In genomic region chr1:31299365-31299764, GRCh38 we compare ENCODE assay signal across 20 cellular contexts. TPM values are rescaled to one million over a fixed set of nuclear protein-coding genes. Genes with fewer than 3 reads are reported as not detected.
DNase-seq lines count a peak whose midpoint lies in the region; ATAC-seq and TF ChIP-seq lines count a peak whose summit lies in the region.
"Had no signal": no experiment of that assay in that cellular context is flagged by ENCODE, and none has a peak within 500 bp of the region (broad histone marks: within the 10 kb centered on the region; RNA-seq: fewer than 3 reads in every experiment).

No MANE protein-coding gene starts in this region.

- peak overlapping the region; percentile 11 for H3K4me3 Mint-ChIP-seq in activated T-cell treated with anti-CD3 and anti-CD28 coated beads, Interleukin-2, amount 50 U/mL, for 4 hours
- H3K4me3 Mint-ChIP-seq in endodermal cell: no peak overlapping the region
- H3K4me3 Mint-ChIP-seq: activated T-helper 17 cell treated with anti-CD3 and anti-CD28 coated beads, Interleukin-2, amount 50 U/mL, for 72 hours had no signal

- H4K20me1 ChIP-seq in neural cell (ENCODE audit: insufficient read depth): no peaks in the 10 kb centered on the region

- H3K9ac ChIP-seq in endodermal cell (ENCODE audit: extremely low read depth, low read length, poor library complexity, severe bottlenecking) (no peak overlapping the region), neural cell (ENCODE audit: low read length) (no peak overlapping the region)

- TF ChIP-seq POLR2A in NB4 (IDR thresholded peaks at IDR 0.05; ENCODE audit: extremely low read depth, insufficient read length): no peak

- peak overlapping the region; percentile 23 for H3K27ac Mint-ChIP-seq in endodermal cell
- H3K27ac Mint-ChIP-seq: activated T-helper 17 cell treated with anti-CD3 and anti-CD28 coated beads, Interleukin-2, amount 50 U/mL, for 72 hours; T-helper 17 cell had no signal

- no peaks in the 10 kb centered on the region for H3K9me3 Mint-ChIP-seq in activated T-cell treated with anti-CD3 and anti-CD28 coated beads, Interleukin-2, amount 50 U/mL, for 4 hours
- H3K9me3 Mint-ChIP-seq in endodermal cell: no peaks in the 10 kb centered on the region
- H3K9me3 Mint-ChIP-seq: activated T-helper 17 cell treated with anti-CD3 and anti-CD28 coated beads, Interleukin-2, amount 50 U/mL, for 72 hours; CD4-positive, alpha-beta memory T cell; nephron progenitor cell had no signal

- H3K4me2 ChIP-seq in neural cell (ENCODE audit: low read length): peak overlapping the region; percentile 61

- no peak overlapping the region for H3K27ac ChIP-seq in endodermal cell (ENCODE audit: low read depth, low read length)
- no peak overlapping the region for H3K27ac ChIP-seq in neural cell (ENCODE audit: low read length)
- H3K27ac ChIP-seq: ascending aorta, esophagus squamous epithelium had no signal

- no peaks in the 10 kb centered on the region for H3K27me3 Mint-ChIP-seq in activated T-cell treated with anti-CD3 and anti-CD28 coated beads, Interleukin-2, amount 50 U/mL, for 4 hours (ENCODE audit: low read depth)
- H3K27me3 Mint-ChIP-seq in endodermal cell (ENCODE audit: insufficient read depth): no peaks in the 10 kb centered on the region
- H3K27me3 Mint-ChIP-seq: activated T-helper 17 cell treated with anti-CD3 and anti-CD28 coated beads, Interleukin-2, amount 50 U/mL, for 72 hours; CD4-positive, alpha-beta memory T cell; T-helper 17 cell had no signal

- H3K4me3 ChIP-seq in NB4 (ENCODE audit: low read depth, low read length) (no peak overlapping the region), endodermal cell (ENCODE audit: low read length) (no peak overlapping the region), neural cell (ENCODE audit: low read length) (peak overlapping the region; percentile 86), H7 (ENCODE audit: insufficient read depth, low read depth, low read length) (no peak overlapping the region)
- H3K4me3 ChIP-seq: ascending aorta, esophagus squamous epithelium had no signal

- no peaks in the 10 kb centered on the region for H3K9me3 ChIP-seq in endodermal cell (ENCODE audit: control insufficient read depth, low read length)
- no peaks in the 10 kb centered on the region for H3K9me3 ChIP-seq in neural cell (ENCODE audit: low read length)
- H3K9me3 ChIP-seq: ascending aorta, esophagus squamous epithelium had no signal

- peaks cover 3% of the 10 kb centered on the region for H3F3A ChIP-seq in neural cell (ENCODE audit: insufficient read depth, low read length, poor library complexity, severe bottlenecking)

- TF ChIP-seq CTCF in NB4 (IDR thresholded peaks at IDR 0.05; ENCODE audit: low read depth, low read length) (no peak), endodermal cell (conservative IDR thresholded peaks at IDR 0.05) (no peak), neural cell (IDR thresholded peaks at IDR 0.05; ENCODE audit: poor library complexity, severe bottlenecking) (no peak)

- no peaks in the 10 kb centered on the region for H3K27me3 ChIP-seq in endodermal cell (ENCODE audit: control insufficient read depth, insufficient read depth, low read length, poor library complexity, severe bottlenecking)
- H3K27me3 ChIP-seq in neural cell (ENCODE audit: insufficient read depth, low read depth, low read length): no peaks in the 10 kb centered on the region
- no peaks in the 10 kb centered on the region for H3K27me3 ChIP-seq in H7 (ENCODE audit: control insufficient read depth, insufficient read depth, low read length)
- H3K27me3 ChIP-seq: ascending aorta, esophagus squamous epithelium had no signal

- TF ChIP-seq EP300 in neural cell (conservative IDR thresholded peaks at IDR 0.05; ENCODE audit: poor library complexity, severe bottlenecking): no peak

- peaks cover 18% of the 10 kb centered on the region for H3K36me3 Mint-ChIP-seq in activated T-cell treated with anti-CD3 and anti-CD28 coated beads, Interleukin-2, amount 50 U/mL, for 4 hours (ENCODE audit: insufficient read depth)
- H3K36me3 Mint-ChIP-seq in endodermal cell (ENCODE audit: low read depth): peaks cover 13% of the 10 kb centered on the region

- peaks cover 58% of the 10 kb centered on the region for H3K79me2 ChIP-seq in neural cell (replicated peaks; ENCODE audit: insufficient read depth, low read length)

- peaks cover 16% of the 10 kb centered on the region for H3K36me3 ChIP-seq in endodermal cell (ENCODE audit: control insufficient read depth, insufficient read depth, low read length)
- no peaks in the 10 kb centered on the region for H3K36me3 ChIP-seq in neural cell (ENCODE audit: insufficient read depth, low read length)
- H3K36me3 ChIP-seq in H7 (replicated peaks; ENCODE audit: control insufficient read depth, insufficient read depth, low read length): peaks cover 2% of the 10 kb centered on the region; the same call in 1 of the 2 replicates
- H3K36me3 ChIP-seq: ascending aorta had no signal

- H3K9me2 ChIP-seq in neural cell (ENCODE audit: insufficient read depth, low read length): no peaks in the 10 kb centered on the region

- H3K4me1 ChIP-seq in endodermal cell (ENCODE audit: control insufficient read depth, insufficient read depth, low read length): peaks cover 2% of the 10 kb centered on the region

- no peak overlapping the region for H2AFZ ChIP-seq in neural cell (ENCODE audit: low read depth, low read length)

- no peak for DNase-seq in activated T-cell treated with anti-CD3 and anti-CD28 coated beads, Interleukin-2, amount 50 U/mL, for 4 hours
- no peak for DNase-seq in activated T-cell treated with anti-CD3 and anti-CD28 coated beads, Interleukin-2, amount 50 U/mL, for 1 hour
- peak; percentile 28 for DNase-seq in NB4 (ENCODE audit: low read depth)
- no peak for DNase-seq in endodermal cell
- DNase-seq in H7: no peak
- DNase-seq in NCI-H1436 treated with DMSO at 0.1 percent for 48 hours (lab: John Stamatoyannopoulos, UW): no peak
- no peak for DNase-seq in activated CD4-positive, alpha-beta T cell treated with anti-CD3 and anti-CD28 coated beads for 48 hours
- DNase-seq: activated CD4-positive, alpha-beta T cell treated with anti-CD3 and anti-CD28 coated beads for 4 hours; CD4-positive, alpha-beta memory T cell; esophagus squamous epithelium; KBM-7; NCI-H2029; NCI-H526; nephron progenitor cell; T-helper 17 cell had no signal

- TF ChIP-seq RAD21 in neural cell (conservative IDR thresholded peaks at IDR 0.05): no peak

- peaks cover 33% of the 10 kb centered on the region for H3K4me1 Mint-ChIP-seq in activated T-cell treated with anti-CD3 and anti-CD28 coated beads, Interleukin-2, amount 50 U/mL, for 4 hours (ENCODE audit: low read depth)
- H3K4me1 Mint-ChIP-seq in endodermal cell: peaks cover 11% of the 10 kb centered on the region
- H3K4me1 Mint-ChIP-seq: nephron progenitor cell had no signal

- ATAC-seq in activated T-cell treated with anti-CD3 and anti-CD28 coated beads, Interleukin-2, amount 50 U/mL, for 4 hours: no peak
- ATAC-seq: activated T-helper 17 cell treated with anti-CD3 and anti-CD28 coated beads, Interleukin-2, amount 50 U/mL, for 72 hours; T-helper 17 cell had no signal

- 100% methylated on average over 1 of the region's 1 CpG for WGBS in endodermal cell (ENCODE audit: insufficient coverage in 1 of 2, insufficient read length in 1 of 2), 2 experiments

TF ChIP-seq in neural cell, 6 proteins besides CTCF, POLR2A, EP300 and RAD21 (continues in another document):
- TF ChIP-seq POLR2AphosphoS5 (IDR thresholded peaks at IDR 0.05): no peak
- no peak for TF ChIP-seq MXI1 (conservative IDR thresholded peaks at IDR 0.05; ENCODE audit: poor library complexity, severe bottlenecking)
- TF ChIP-seq, protein P1, sequence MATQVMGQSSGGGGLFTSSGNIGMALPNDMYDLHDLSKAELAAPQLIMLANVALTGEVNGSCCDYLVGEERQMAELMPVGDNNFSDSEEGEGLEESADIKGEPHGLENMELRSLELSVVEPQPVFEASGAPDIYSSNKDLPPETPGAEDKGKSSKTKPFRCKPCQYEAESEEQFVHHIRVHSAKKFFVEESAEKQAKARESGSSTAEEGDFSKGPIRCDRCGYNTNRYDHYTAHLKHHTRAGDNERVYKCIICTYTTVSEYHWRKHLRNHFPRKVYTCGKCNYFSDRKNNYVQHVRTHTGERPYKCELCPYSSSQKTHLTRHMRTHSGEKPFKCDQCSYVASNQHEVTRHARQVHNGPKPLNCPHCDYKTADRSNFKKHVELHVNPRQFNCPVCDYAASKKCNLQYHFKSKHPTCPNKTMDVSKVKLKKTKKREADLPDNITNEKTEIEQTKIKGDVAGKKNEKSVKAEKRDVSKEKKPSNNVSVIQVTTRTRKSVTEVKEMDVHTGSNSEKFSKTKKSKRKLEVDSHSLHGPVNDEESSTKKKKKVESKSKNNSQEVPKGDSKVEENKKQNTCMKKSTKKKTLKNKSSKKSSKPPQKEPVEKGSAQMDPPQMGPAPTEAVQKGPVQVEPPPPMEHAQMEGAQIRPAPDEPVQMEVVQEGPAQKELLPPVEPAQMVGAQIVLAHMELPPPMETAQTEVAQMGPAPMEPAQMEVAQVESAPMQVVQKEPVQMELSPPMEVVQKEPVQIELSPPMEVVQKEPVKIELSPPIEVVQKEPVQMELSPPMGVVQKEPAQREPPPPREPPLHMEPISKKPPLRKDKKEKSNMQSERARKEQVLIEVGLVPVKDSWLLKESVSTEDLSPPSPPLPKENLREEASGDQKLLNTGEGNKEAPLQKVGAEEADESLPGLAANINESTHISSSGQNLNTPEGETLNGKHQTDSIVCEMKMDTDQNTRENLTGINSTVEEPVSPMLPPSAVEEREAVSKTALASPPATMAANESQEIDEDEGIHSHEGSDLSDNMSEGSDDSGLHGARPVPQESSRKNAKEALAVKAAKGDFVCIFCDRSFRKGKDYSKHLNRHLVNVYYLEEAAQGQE (IDR thresholded peaks at IDR 0.05; ENCODE audit: borderline replicate concordance): no peak

RNA-seq across cellular contexts. Expression of gene ZCCHC17, which starts 2.5 kb away (rescaled TPM):
- 10 to 100 TPM; 22.8 to 27.9 (median 25.6) TPM for total RNA-seq in activated T-cell treated with anti-CD3 and anti-CD28 coated beads, Interleukin-2, amount 50 U/mL, for 4 hours
- total RNA-seq in endodermal cell: 10 to 100 TPM; 47.6 to 53.8 TPM
- polyA plus RNA-seq in endodermal cell (2013, experiment 1 of 2): 46.0 TPM
- 48.9 TPM for polyA plus RNA-seq in endodermal cell (2013, experiment 2 of 2)
- 140 and 146 TPM in 2 replicates for polyA plus RNA-seq in neural cell
- polyA minus RNA-seq in neural cell: 89.4 and 105 TPM in 2 replicates
- total RNA-seq in H7 (2014; rRNA removed; shearing (Covaris generic)): 83.9 and 88.3 TPM in 2 replicates

RNA-seq across cellular contexts. Expression of gene SNRNP40, which starts 2.8 kb away (rescaled TPM):
- total RNA-seq in activated T-cell treated with anti-CD3 and anti-CD28 coated beads, Interleukin-2, amount 50 U/mL, for 4 hours: 100 to 1,000 TPM; 133 to 150 (median 137) TPM
- total RNA-seq in endodermal cell: 100 to 1,000 TPM in 1 of 2 donors, 10 to 100 TPM in 1; 98.6 to 141 TPM
- polyA plus RNA-seq in endodermal cell (2013, experiment 1 of 2): 83.7 TPM
- polyA plus RNA-seq in endodermal cell (2013, experiment 2 of 2): 75.8 TPM
- polyA plus RNA-seq in neural cell: 87.2 and 117 TPM in 2 replicates
- polyA minus RNA-seq in neural cell: 106 and 123 TPM in 2 replicates
- 325 and 375 TPM in 2 replicates for total RNA-seq in H7 (2014; rRNA removed; shearing (Covaris generic))

RNA-seq across cellular contexts. Expression of gene NKAIN1, which starts 59.7 kb away (rescaled TPM):
- under 1 TPM in 1 of 3 donors, not detected in 2; 0.15 TPM for total RNA-seq in activated T-cell treated with anti-CD3 and anti-CD28 coated beads, Interleukin-2, amount 50 U/mL, for 4 hours
- 10 to 100 TPM in 1 of 2 donors, 1 to 10 TPM in 1; 7.0 to 13.2 TPM for total RNA-seq in endodermal cell
- polyA plus RNA-seq in endodermal cell (2013, experiment 1 of 2): 74.2 TPM
- 73.3 TPM for polyA plus RNA-seq in endodermal cell (2013, experiment 2 of 2)
- 33.4 and 55.3 TPM in 2 replicates for polyA plus RNA-seq in neural cell
- polyA minus RNA-seq in neural cell: 52.8 and 54.5 TPM in 2 replicates
- 73.6 and 89.9 TPM in 2 replicates for total RNA-seq in H7 (2014; rRNA removed; shearing (Covaris generic))
- total RNA-seq: activated T-helper 17 cell treated with anti-CD3 and anti-CD28 coated beads, Interleukin-2, amount 50 U/mL, for 72 hours; ascending aorta; CD4-positive, alpha-beta memory T cell; dermis microvascular lymphatic vessel endothelial cell; liver; T-helper 17 cell had no signal
- polyA plus RNA-seq: CD4-positive, alpha-beta memory T cell; liver had no signal

Comparison
In these comparisons a context has a peak if more than half of its experiments do, and no peak if none do; other contexts are left out.
1. RNA of gene NKAIN1, which starts 59.7 kb away (total RNA-seq): 73.6 to 89.9 TPM in H7 and 7.0 to 13.2 TPM in endodermal cell; 0.15 TPM in activated T-cell treated with anti-CD3 and anti-CD28 coated beads, Interleukin-2, amount 50 U/mL, for 4 hours; every median in the first group is over 4 times any median in the second.